ENCODE assay signal across 14 cellular contexts in genomic region chr6:82000551-82000950, GRCh38.
DNase-seq lines count a peak whose midpoint lies in the region; ATAC-seq and TF ChIP-seq lines count a peak whose summit lies in the region.
"Had no signal": no experiment of that assay in that cellular context is flagged by ENCODE, and none has a peak within 500 bp of the region (broad histone marks: within the 10 kb centered on the region; RNA-seq: fewer than 3 reads in every experiment).

No MANE protein-coding gene starts in this region.

- H3K4me3 ChIP-seq in HUES48 (ENCODE audit: low read depth, low read length) (no peak overlapping the region), RWPE2 (ENCODE audit: severe bottlenecking) (no peak overlapping the region)
- H3K4me3 ChIP-seq: BLaER1 treated with 17β-estradiol and CSF1 and Interleukin-3, amounts not matched to agents 10 nM and 100 nM had no signal

- TF ChIP-seq CTCF in RWPE2 (IDR thresholded peaks at IDR 0.05; ENCODE audit: poor library complexity, severe bottlenecking) = no peak
- TF ChIP-seq CTCF in foreskin keratinocyte (conservative IDR thresholded peaks at IDR 0.05) = no peak

- H3K9me3 ChIP-seq in HUES48 (ENCODE audit: control insufficient read depth, insufficient read depth, low read length) = 0 out of 2 replicates have a peak, but pooled peaks cover 3% of the 10 kb centered on the region
- no peaks in the 10 kb centered on the region for H3K9me3 ChIP-seq in RWPE2 (ENCODE audit: severe bottlenecking)
- H3K9me3 ChIP-seq: BLaER1 treated with 17β-estradiol and CSF1 and Interleukin-3, amounts not matched to agents 10 nM and 100 nM had no signal

- ATAC-seq in RWPE2 (ENCODE audit: low read depth) = no peak
- ATAC-seq in foreskin keratinocyte = peak; percentile 2
- ATAC-seq in GM21825 (IDR thresholded peaks at IDR 0.05; ENCODE audit: unreplicated experiment) = no peak
- no peak for ATAC-seq in HG03457 (IDR thresholded peaks at IDR 0.05; ENCODE audit: unreplicated experiment)

- H3K36me3 ChIP-seq in HUES48 (ENCODE audit: control insufficient read depth, insufficient read depth, low read length) (no peaks in the 10 kb centered on the region), RWPE2 (ENCODE audit: low read depth) (no peaks in the 10 kb centered on the region)
- H3K36me3 ChIP-seq: BLaER1 treated with 17β-estradiol and CSF1 and Interleukin-3, amounts not matched to agents 10 nM and 100 nM had no signal

- H3K4me1 ChIP-seq in HUES48 (ENCODE audit: control insufficient read depth, insufficient read depth, low read length) (peaks cover 14% of the 10 kb centered on the region), RWPE2 (ENCODE audit: insufficient read depth, poor library complexity, severe bottlenecking) (peaks cover 43% of the 10 kb centered on the region), foreskin keratinocyte (peaks cover 34% of the 10 kb centered on the region)

- H3K27me3 ChIP-seq in HUES48 (ENCODE audit: control insufficient read depth, insufficient read depth, low read length) (no peaks in the 10 kb centered on the region), RWPE2 (ENCODE audit: insufficient read depth, poor library complexity, severe bottlenecking) (no peaks in the 10 kb centered on the region), foreskin keratinocyte (no peaks in the 10 kb centered on the region)
- H3K27me3 ChIP-seq: BLaER1 treated with 17β-estradiol and CSF1 and Interleukin-3, amounts not matched to agents 10 nM and 100 nM had no signal

- DNase-seq in RWPE2 (ENCODE audit: low spot score) (no peak), foreskin keratinocyte (peak in 1 of 2 donors; percentile 78), putamen (ENCODE audit: low spot score) (peak; percentile 25), KG1 (lab: John Stamatoyannopoulos, UW) (no peak)
- DNase-seq: CD4-positive, CD25-positive, alpha-beta regulatory T cell; CD8-positive, alpha-beta memory T cell; COR-L47; H9; KBM-7 had no signal

- H3K9ac ChIP-seq in HUES48 (ENCODE audit: low read depth, low read length) = no peak overlapping the region
- H3K9ac ChIP-seq: BLaER1 treated with 17β-estradiol and CSF1 and Interleukin-3, amounts not matched to agents 10 nM and 100 nM had no signal

- H3K27ac ChIP-seq in HUES48 (ENCODE audit: low read depth, low read length) = peak overlapping the region; percentile 21
- H3K27ac ChIP-seq in RWPE2 (ENCODE audit: poor library complexity, severe bottlenecking) = peak overlapping the region; percentile 98
- peak overlapping the region; percentile 48 for H3K27ac ChIP-seq in foreskin keratinocyte
- H3K27ac ChIP-seq: BLaER1 treated with 17β-estradiol and CSF1 and Interleukin-3, amounts not matched to agents 10 nM and 100 nM; HL-60 had no signal

Comparison
In these comparisons a context has a peak if more than half of its experiments do, and no peak if none do; other contexts are left out.
1. H3K27ac ChIP-seq: peak in every context shown above with its lines; median percentile 98 in RWPE2; 48 in foreskin keratinocyte; 21 in HUES48.